13 cellular contexts compared by ENCODE assay signal in genomic region chrX:37754518-37754917, GRCh38. TPM values are rescaled to one million over a fixed set of nuclear protein-coding genes. Genes with fewer than 3 reads are reported as not detected.
DNase-seq lines count a peak whose midpoint lies in the region; ATAC-seq and TF ChIP-seq lines count a peak whose summit lies in the region.
"Had no signal": no experiment of that assay in that cellular context is flagged by ENCODE, and none has a peak within 500 bp of the region (broad histone marks: within the 10 kb centered on the region; RNA-seq: fewer than 3 reads in every experiment).

No MANE protein-coding gene starts in this region.

- intact Hi-C loops in activated naive CD4-positive, alpha-beta T cell treated with anti-CD3 and anti-CD28 coated beads for 36 hours (cut with micrococcal nuclease) = loop anchor here (2.0 kb wide), 1 partner anchor 42 kb away; no protein-coding TSS in a partner anchor

- peak overlapping the region; percentile 16 for H3K4me3 ChIP-seq in Jurkat, Clone E6-1 (ENCODE audit: low read length)
- no peak overlapping the region for H3K4me3 ChIP-seq in endodermal cell (ENCODE audit: low read length)
- H3K4me3 ChIP-seq: stomach had no signal

- WGBS in endodermal cell (ENCODE audit: insufficient coverage in 1 of 2, insufficient read length in 1 of 2), 2 experiments = 91% methylated on average over 2 of the region's 2 CpGs; no CpG with 5 or more reads in 1 of the 2 experiments

- CTCF ChIA-PET in activated naive CD4-positive, alpha-beta T cell treated with anti-CD3 and anti-CD28 coated beads for 36 hours (lab: Charles Lee) = no interaction called here

- no peak overlapping the region for H3K27ac ChIP-seq in endodermal cell (ENCODE audit: low read depth, low read length)

- H3K9ac ChIP-seq in endodermal cell (ENCODE audit: extremely low read depth, low read length, poor library complexity, severe bottlenecking) = no peak overlapping the region

- H3K27me3 ChIP-seq in endodermal cell (ENCODE audit: control insufficient read depth, insufficient read depth, low read length, poor library complexity, severe bottlenecking) = no peaks in the 10 kb centered on the region
- H3K27me3 ChIP-seq: stomach had no signal

- no peaks in the 10 kb centered on the region for H3K4me1 ChIP-seq in endodermal cell (ENCODE audit: control insufficient read depth, insufficient read depth, low read length)

- H3K9me3 ChIP-seq in endodermal cell (ENCODE audit: control insufficient read depth, low read length) = no peaks in the 10 kb centered on the region
- H3K9me3 ChIP-seq: stomach had no signal

- H3K27ac Mint-ChIP-seq in activated naive CD4-positive, alpha-beta T cell treated with anti-CD3 and anti-CD28 coated beads for 36 hours = no peak overlapping the region
- H3K27ac Mint-ChIP-seq in stimulated activated naive CD8-positive, alpha-beta T cell treated with anti-CD3 and anti-CD28 coated beads, Interleukin-15, amount 100 ng/mL, for 72 hours = no peak overlapping the region
- no peak overlapping the region for H3K27ac Mint-ChIP-seq in endodermal cell

- peak; percentile 28 for ATAC-seq in HG02642 (IDR thresholded peaks at IDR 0.05; ENCODE audit: poor library complexity, unreplicated experiment)
- peak; percentile 70 for ATAC-seq in stimulated activated naive CD8-positive, alpha-beta T cell treated with anti-CD3 and anti-CD28 coated beads, Interleukin-15, amount 100 ng/mL, for 72 hours

- TF ChIP-seq CTCF in endodermal cell (conservative IDR thresholded peaks at IDR 0.05) = no peak

- H3K36me3 Mint-ChIP-seq in activated naive CD4-positive, alpha-beta T cell treated with anti-CD3 and anti-CD28 coated beads for 36 hours (ENCODE audit: low read depth) = no peaks in the 10 kb centered on the region
- H3K36me3 Mint-ChIP-seq in endodermal cell (ENCODE audit: low read depth) = no peaks in the 10 kb centered on the region
- H3K36me3 Mint-ChIP-seq: naive B cell had no signal

- no peaks in the 10 kb centered on the region for H3K27me3 Mint-ChIP-seq in activated naive CD4-positive, alpha-beta T cell treated with anti-CD3 and anti-CD28 coated beads for 36 hours (ENCODE audit: low read depth)
- no peaks in the 10 kb centered on the region for H3K27me3 Mint-ChIP-seq in stimulated activated naive CD8-positive, alpha-beta T cell treated with anti-CD3 and anti-CD28 coated beads, Interleukin-15, amount 100 ng/mL, for 72 hours
- H3K27me3 Mint-ChIP-seq in endodermal cell (ENCODE audit: insufficient read depth) = no peaks in the 10 kb centered on the region
- H3K27me3 Mint-ChIP-seq: naive B cell had no signal

- H3K9me3 Mint-ChIP-seq in activated naive CD4-positive, alpha-beta T cell treated with anti-CD3 and anti-CD28 coated beads for 36 hours = no peaks in the 10 kb centered on the region
- peaks cover 0 to 5% of the 10 kb centered on the region in 2 donors for H3K9me3 Mint-ChIP-seq in stimulated activated naive CD8-positive, alpha-beta T cell treated with anti-CD3 and anti-CD28 coated beads, Interleukin-15, amount 100 ng/mL, for 72 hours
- H3K9me3 Mint-ChIP-seq in endodermal cell = peaks cover 16% of the 10 kb centered on the region

- DNase-seq in activated naive CD4-positive, alpha-beta T cell treated with anti-CD3 and anti-CD28 coated beads for 36 hours = peak; percentile 11
- DNase-seq in activated naive CD4-positive, alpha-beta T cell treated with anti-CD3 and anti-CD28 coated beads, Interleukin-2, amount 50 U/mL, for 16 hours = no peak
- DNase-seq in Jurkat, Clone E6-1 (ENCODE audit: low read depth, low spot score) = no peak
- no peak for DNase-seq in stimulated activated naive CD8-positive, alpha-beta T cell treated with anti-CD3 and anti-CD28 coated beads, Interleukin-15, amount 100 ng/mL, for 72 hours
- DNase-seq in endodermal cell (no peak), foreskin melanocyte (no peak)
- DNase-seq in activated CD8-positive, alpha-beta memory T cell treated with anti-CD3 and anti-CD28 coated beads, Interleukin-2, amount 50 U/mL, for 4 hours = no peak
- DNase-seq: activated CD4-positive, CD25-positive, alpha-beta regulatory T cell; NCI-H1048; stomach had no signal

- no peak overlapping the region for H3K4me3 Mint-ChIP-seq in activated naive CD4-positive, alpha-beta T cell treated with anti-CD3 and anti-CD28 coated beads for 36 hours
- no peak overlapping the region for H3K4me3 Mint-ChIP-seq in stimulated activated naive CD8-positive, alpha-beta T cell treated with anti-CD3 and anti-CD28 coated beads, Interleukin-15, amount 100 ng/mL, for 72 hours
- no peak overlapping the region for H3K4me3 Mint-ChIP-seq in endodermal cell

- H3K36me3 ChIP-seq in endodermal cell (ENCODE audit: control insufficient read depth, insufficient read depth, low read length) = no peaks in the 10 kb centered on the region
- H3K36me3 ChIP-seq: stomach had no signal

- peaks cover 24% of the 10 kb centered on the region for H3K4me1 Mint-ChIP-seq in activated naive CD4-positive, alpha-beta T cell treated with anti-CD3 and anti-CD28 coated beads for 36 hours (ENCODE audit: low read depth)
- peaks cover 12% of the 10 kb centered on the region for H3K4me1 Mint-ChIP-seq in stimulated activated naive CD8-positive, alpha-beta T cell treated with anti-CD3 and anti-CD28 coated beads, Interleukin-15, amount 100 ng/mL, for 72 hours
- no peaks in the 10 kb centered on the region for H3K4me1 Mint-ChIP-seq in endodermal cell

RNA-seq across cellular contexts. Expression of gene CYBB, which starts 25.3 kb away (rescaled TPM):
- under 1 TPM in 1 of 2 experiments, not detected in 1; 0.07 TPM for total RNA-seq in activated naive CD4-positive, alpha-beta T cell treated with anti-CD3 and anti-CD28 coated beads for 36 hours
- polyA plus RNA-seq in Jurkat, Clone E6-1 (2012; ENCODE audit: insufficient read depth, insufficient read length) = not detected
- total RNA-seq in endodermal cell = not detected
- not detected for polyA plus RNA-seq in endodermal cell (2013, experiment 1 of 2)
- polyA plus RNA-seq in endodermal cell (2013, experiment 2 of 2) = 0.04 TPM
- polyA plus RNA-seq: AG04450 had no signal
